Comparison of ENCODE assay signal across 35 cellular contexts in the genomic region with DNA sequence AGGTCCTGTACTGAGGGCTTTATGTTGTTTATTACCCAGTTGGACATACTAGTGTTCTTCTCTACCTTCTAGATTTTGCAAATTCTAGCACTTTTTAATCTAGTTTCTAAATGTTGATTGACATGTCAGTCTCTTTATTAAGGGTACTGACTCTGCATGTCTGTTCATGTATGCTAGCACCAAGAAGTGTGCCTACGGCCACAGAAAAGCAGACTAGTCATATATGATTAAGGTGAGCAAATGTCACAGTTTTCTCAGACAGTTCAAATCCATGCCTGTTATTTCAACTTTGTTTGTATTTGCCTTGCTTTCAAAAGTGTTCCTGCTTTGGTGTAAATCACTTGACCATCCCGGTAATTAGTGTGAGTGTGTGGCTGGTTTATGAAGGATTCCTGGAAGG.
"Had no signal": no experiment of that assay in that cellular context is flagged by ENCODE, and none has a peak within 500 bp of the region (broad histone marks: within the 10 kb centered on the region; RNA-seq: fewer than 3 reads in every experiment).

No MANE protein-coding gene starts in this region.

- DNase-seq: activated B cell treated with CpG ODN at 0.5 μM for 24 hours; activated CD4-positive, alpha-beta memory T cell treated with anti-CD3 and anti-CD28 coated beads for 36 hours; activated CD4-positive, alpha-beta T cell treated with anti-CD3 and anti-CD28 coated beads for 4 hours; activated CD4-positive, alpha-beta T cell treated with anti-CD3 and anti-CD28 coated beads, Interleukin-2, amount 10 ng/mL, durations not matched to agents 24 days and 14 days; activated CD4-positive, alpha-beta T cell treated with anti-CD3 and anti-CD28 coated beads, Interleukin-2, amount 50 U/mL, for 1 hour; activated CD4-positive, alpha-beta T cell treated with anti-CD3 and anti-CD28 coated beads, Interleukin-2, amount 50 U/mL, for 4 hours; activated CD4-positive, CD25-positive, alpha-beta regulatory T cell treated with anti-CD3 and anti-CD28 coated beads, Interleukin-2, amount 50 U/mL, for 72 hours; activated CD8-positive, alpha-beta memory T cell treated with anti-CD3 and anti-CD28 coated beads, Interleukin-2, amount 50 U/mL, for 4 hours; activated CD8-positive, alpha-beta T cell treated with anti-CD3 and anti-CD28 coated beads for 36 hours; activated effector memory CD4-positive, alpha-beta T cell treated with anti-CD3 and anti-CD28 coated beads, Interleukin-2, amount 50 U/mL, for 16 hours; activated gamma-delta T cell treated with Interleukin-2 at 50 U/mL for 16 hours; activated naive CD4-positive, alpha-beta T cell; activated naive CD4-positive, alpha-beta T cell treated with anti-CD3 and anti-CD28 coated beads for 36 hours; activated naive CD4-positive, alpha-beta T cell treated with anti-CD3 and anti-CD28 coated beads, Interleukin-2, amount 50 U/mL, for 16 hours; activated naive CD8-positive, alpha-beta T cell treated with anti-CD3 and anti-CD28 coated beads for 36 hours; activated T-cell treated with anti-CD3 and anti-CD28 coated beads for 4 hours; activated T-cell treated with anti-CD3 and anti-CD28 coated beads, Interleukin-2, amount 50 U/mL, for 1 hour; activated T-cell treated with anti-CD3 and anti-CD28 coated beads, Interleukin-2, amount 50 U/mL, for 4 hours; activated T-cell treated with anti-CD3 and anti-CD28 coated beads, Interleukin-2, amount 50 U/mL, for 72 hours; adrenal gland; amniotic stem cell; aorta; body of pancreas; brain microvascular endothelial cell; caudate nucleus; cerebellar nuclear complex; T-cell; T-helper 17 cell had no signal

- H3K4me1 ChIP-seq: adrenal gland, body of pancreas, breast epithelium had no signal

- H3K4me3 ChIP-seq: adrenal gland, body of pancreas, breast epithelium, cardiac muscle cell had no signal

- H3K36me3 ChIP-seq: adrenal gland, brain microvascular endothelial cell, breast epithelium, cardiac muscle cell had no signal

- ATAC-seq: activated CD8-positive, alpha-beta T cell treated with anti-CD3 and anti-CD28 coated beads for 36 hours; activated naive CD4-positive, alpha-beta T cell treated with anti-CD3 and anti-CD28 coated beads, Interleukin-2, amount 50 U/mL, for 72 hours; activated T-cell treated with anti-CD3 and anti-CD28 coated beads, Interleukin-2, amount 50 U/mL, for 4 hours; activated T-cell treated with anti-CD3 and anti-CD28 coated beads, Interleukin-2, amount 50 U/mL, for 72 hours; activated T-helper 17 cell treated with anti-CD3 and anti-CD28 coated beads, Interleukin-2, amount 50 U/mL, for 72 hours; body of pancreas; T-cell; T-helper 17 cell had no signal

- FAIRE-seq: astrocyte, TTC549 had no signal

- H3K9me3 ChIP-seq: adrenal gland, body of pancreas, breast epithelium had no signal

- H3K27ac ChIP-seq: adrenal gland, body of pancreas, brain microvascular endothelial cell, breast epithelium, cardiac muscle cell, VCaP had no signal

- H3K27me3 ChIP-seq: adrenal gland, body of pancreas, brain microvascular endothelial cell, breast epithelium, cardiac muscle cell had no signal
